Comparison of ENCODE assay signal across 9 cellular contexts in the genomic region with DNA sequence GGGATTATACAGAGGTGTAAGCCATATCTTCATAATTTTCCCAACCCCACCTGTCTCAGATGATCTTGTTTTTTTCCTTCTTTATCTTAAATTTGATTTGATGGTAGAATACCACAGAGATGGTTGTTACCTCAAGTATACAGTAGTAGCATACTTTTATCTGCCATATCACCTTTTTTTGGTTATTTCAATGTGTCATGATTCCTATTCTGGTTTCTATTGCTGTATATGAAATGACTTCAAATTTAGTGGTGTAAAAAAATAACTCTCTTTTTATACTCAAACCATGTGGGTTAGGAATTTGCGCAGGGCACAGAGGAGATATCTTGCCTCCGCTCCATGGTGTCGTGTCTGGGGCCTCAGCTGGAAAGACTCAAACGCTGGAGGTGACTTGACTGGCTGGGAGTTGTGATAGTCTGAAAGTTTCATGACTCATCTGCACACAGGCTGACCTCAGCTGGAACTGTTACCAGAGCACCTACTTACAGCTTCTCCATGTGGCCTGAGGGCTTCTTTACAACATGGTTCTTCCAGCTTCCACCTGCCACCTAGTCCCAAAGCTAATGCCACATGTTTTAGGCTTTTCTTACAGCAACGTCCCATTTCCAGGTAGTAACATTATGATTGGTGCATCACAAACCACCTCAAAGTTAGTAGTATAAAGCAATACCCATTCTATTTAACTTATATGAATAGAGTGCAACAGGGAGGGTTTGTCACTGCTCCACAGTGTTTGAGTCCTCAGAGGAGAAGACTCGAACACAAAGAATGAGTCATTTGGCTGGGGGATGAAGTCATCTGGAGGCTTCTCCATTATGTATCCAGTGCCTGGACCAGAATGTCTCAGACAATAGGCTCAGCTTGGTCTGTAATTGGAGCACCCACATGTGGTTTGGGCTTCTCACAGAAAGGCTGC.
DNase-seq lines count a peak whose midpoint lies in the region; ATAC-seq, FAIRE-seq and TF ChIP-seq lines count a peak whose summit lies in the region.
"Had no signal": no experiment of that assay in that cellular context is flagged by ENCODE, and none has a peak within 500 bp of the region (broad histone marks: within the 10 kb centered on the region; RNA-seq: fewer than 3 reads in every experiment).

No MANE protein-coding gene starts in this region.

- intact Hi-C loops in Panc1 (cut with micrococcal nuclease; ENCODE audit: unreplicated experiment) = no loop called here

- TF ChIP-seq CTCF in Panc1 (IDR thresholded peaks at IDR 0.05) (no peak), fibroblast of lung (conservative IDR thresholded peaks at IDR 0.05 in 1 of 2, IDR thresholded peaks at IDR 0.05 in 1 of 2; ENCODE audit: low read depth in 1 of 2, low read length in 2 of 2) (no peak), tibial nerve (IDR thresholded peaks at IDR 0.05) (no peak)

- no peaks in the 10 kb centered on the region for H4K20me1 ChIP-seq in fibroblast of lung (ENCODE audit: control insufficient read depth, extremely low read depth, insufficient read depth, low read length)

- H3K9me3 ChIP-seq in Panc1 (ENCODE audit: control insufficient read depth, insufficient read depth, low read depth, low read length) = no peaks in the 10 kb centered on the region
- no peaks in the 10 kb centered on the region for H3K9me3 ChIP-seq in fibroblast of lung (ENCODE audit: control insufficient read depth, insufficient read depth, low read depth, low read length)
- no peaks in the 10 kb centered on the region for H3K9me3 ChIP-seq in tibial nerve

- no peak overlapping the region for H3K4me2 ChIP-seq in fibroblast of lung (ENCODE audit: extremely low read depth, insufficient read depth, low read length)

- H3K27me3 ChIP-seq in Panc1 (ENCODE audit: control insufficient read depth, insufficient read depth, low read length) (no peaks in the 10 kb centered on the region), fibroblast of lung (ENCODE audit: control insufficient read depth, insufficient read depth, low read length) (no peaks in the 10 kb centered on the region), tibial nerve (no peaks in the 10 kb centered on the region)

- H3K36me3 ChIP-seq in Panc1 (ENCODE audit: control insufficient read depth, insufficient read depth, low read length) = no peaks in the 10 kb centered on the region
- no peaks in the 10 kb centered on the region for H3K36me3 ChIP-seq in fibroblast of lung (ENCODE audit: control insufficient read depth, insufficient read depth, low read length)
- H3K36me3 ChIP-seq in tibial nerve = no peaks in the 10 kb centered on the region

- FAIRE-seq in GM12891 (lab: Jason Lieb, UNC) = peak; percentile 16

- TF ChIP-seq POLR2A in GM12891 (IDR thresholded peaks at IDR 0.05; ENCODE audit: low read depth, low read length) = no peak
- no peak for TF ChIP-seq POLR2A in tibial nerve (IDR thresholded peaks at IDR 0.05)

- no TSS peak for BruUV-seq in Panc1 (replicated peaks; lab: Mats Ljungman, UMichigan)

- H3K27ac ChIP-seq in Panc1 (ENCODE audit: low read length) (no peak overlapping the region), fibroblast of lung (ENCODE audit: insufficient read depth, low read length) (no peak overlapping the region), tibial nerve (no peak overlapping the region), caudate nucleus (ENCODE audit: low read depth, low read length) (no peak overlapping the region)

- 67 to 68% methylated on average over 6 of the region's 6 CpGs for WGBS in tibial nerve, 2 donors

- POLR2A ChIA-PET in Panc1 (lab: Charles Lee) = no interaction called here

- H3K4me3 ChIP-seq in Panc1 (ENCODE audit: low read depth in 2 of 2, low read length in 2 of 2) (no peak overlapping the region), fibroblast of lung (replicated peaks in 1 of 4; ENCODE audit: control extremely low read depth in 1 of 4, insufficient read depth in 1 of 4, low read depth in 3 of 4, low read length in 4 of 4) (no peak overlapping the region), tibial nerve (no peak overlapping the region)

- peak; percentile 81 for ATAC-seq in Panc1
- no peak for ATAC-seq in HG03159 (IDR thresholded peaks at IDR 0.05; ENCODE audit: unreplicated experiment)

- peak; percentile 32 for DNase-seq in ACHN
- no peak for DNase-seq in GM12891 (ENCODE audit: insufficient read length, low spot score)
- DNase-seq in Panc1 (ENCODE audit: low read depth, low spot score) = peak; percentile 50
- peak; percentile 76 to 93 for DNase-seq in fibroblast of lung (ENCODE audit: low read depth in 2 of 2)
- no peak for DNase-seq in tibial nerve (ENCODE audit: low spot score in 2 of 2)
- no peak for DNase-seq in stimulated activated CD4-positive, alpha-beta T cell treated with anti-CD3 and anti-CD28 coated beads, Interleukin-2, amount 100 ng/mL, for 48 hours
- no peak for DNase-seq in caudate nucleus (lab: John Stamatoyannopoulos, UW)
- DNase-seq: immature natural killer cell had no signal

- H2AFZ ChIP-seq in fibroblast of lung (ENCODE audit: low read length) = no peak overlapping the region

- no peaks in the 10 kb centered on the region for H3K79me2 ChIP-seq in fibroblast of lung (ENCODE audit: control insufficient read depth, insufficient read depth, low read length)

- H3K9ac ChIP-seq in fibroblast of lung (ENCODE audit: insufficient read depth, low read length) = no peak overlapping the region

- TF ChIP-seq EP300 in tibial nerve (IDR thresholded peaks at IDR 0.05) = no peak

- in situ Hi-C loops in ACHN (cut with HindIII; ENCODE audit: low pct_ligation_motif_present, low pct_unique_long_range_greater_than_20kb, low sequenced_read_pairs) = no loop called here
- in situ Hi-C loops in Panc1 (cut with HindIII; ENCODE audit: low pct_unique_long_range_greater_than_20kb, low sequenced_read_pairs) = no loop called here

- CTCF ChIA-PET in Panc1 (lab: Charles Lee) = no interaction called here

- H3K4me1 ChIP-seq in Panc1 (ENCODE audit: control insufficient read depth, insufficient read depth, low read length) = no peaks in the 10 kb centered on the region
- H3K4me1 ChIP-seq in fibroblast of lung (ENCODE audit: control insufficient read depth, extremely low read depth, insufficient read depth, low read length) = no peaks in the 10 kb centered on the region
- H3K4me1 ChIP-seq in tibial nerve = no peaks in the 10 kb centered on the region

TF ChIP-seq in GM12891, 5 proteins besides CTCF, POLR2A, EP300 and RAD21:
- TF ChIP-seq POU2F2 (IDR thresholded peaks at IDR 0.05; ENCODE audit: low read depth, low read length) (no peak), POLR2AphosphoS5 (IDR thresholded peaks at IDR 0.05; ENCODE audit: low read depth, low read length) (no peak), PAX5 (IDR thresholded peaks at IDR 0.05; ENCODE audit: insufficient read depth, low read length, severe bottlenecking) (no peak), SPI1 (IDR thresholded peaks at IDR 0.05; ENCODE audit: low read depth, low read length) (no peak), TAF1 (IDR thresholded peaks at IDR 0.05; ENCODE audit: low read depth, low read length) (no peak)
TF ChIP-seq in GM12891: peak in this region for 0.

Comparison
In these comparisons a context has a peak if more than half of its experiments do, and no peak if none do; other contexts are left out.
1. DNase-seq: peak in ACHN (single experiment), Panc1 (single experiment) and fibroblast of lung (2 of 2); none in GM12891 (single experiment), tibial nerve (0 of 2), stimulated activated CD4-positive, alpha-beta T cell treated with anti-CD3 and anti-CD28 coated beads, Interleukin-2, amount 100 ng/mL, for 48 hours (0 of 2) and caudate nucleus (0 of 61).